In the genomic region with DNA sequence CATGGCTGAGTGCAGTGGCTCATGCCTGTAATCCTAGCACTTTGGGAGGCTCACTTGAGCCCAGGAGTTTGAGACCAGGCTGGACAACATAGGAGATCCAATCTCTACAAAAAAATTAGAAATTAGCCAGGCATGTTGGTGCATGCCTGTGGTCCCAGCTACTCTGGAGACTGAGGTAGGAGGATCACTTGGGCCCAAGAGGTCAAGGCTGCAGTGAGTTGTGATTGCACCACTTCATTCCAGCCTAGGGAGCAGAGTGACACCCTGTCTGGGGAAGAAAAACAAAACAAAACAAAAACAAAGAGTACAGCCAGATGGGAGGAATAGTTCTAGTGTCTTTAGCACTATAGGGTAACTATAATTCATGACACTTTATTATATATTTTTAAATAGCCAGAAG, we compare ENCODE assay signal across 1 cellular context.
TF ChIP-seq lines count a peak whose summit lies in the region.

No MANE protein-coding gene starts in this region.

TF ChIP-seq in HepG2, 621 proteins besides CTCF, POLR2A, EP300 and RAD21 (continued from another document):
- TF ChIP-seq ZNF121 (CRISPR knock-in tag; IDR thresholded peaks at IDR 0.05) (peak; percentile 78), FOXP1 (IDR thresholded peaks at IDR 0.05) (no peak), FOXP1 (CRISPR knock-in tag; IDR thresholded peaks at IDR 0.05) (peak; percentile 46; the same call in 1 of the 2 replicates), SAFB2 (CRISPR knock-in tag; IDR thresholded peaks at IDR 0.05; ENCODE audit: borderline replicate concordance, low read depth) (no peak), HNF4A (CRISPR knock-in tag; IDR thresholded peaks at IDR 0.05) (peak; percentile 43; the same call in 1 of the 2 replicates)
